ENCODE assay signal across 15 cellular contexts in the genomic region with DNA sequence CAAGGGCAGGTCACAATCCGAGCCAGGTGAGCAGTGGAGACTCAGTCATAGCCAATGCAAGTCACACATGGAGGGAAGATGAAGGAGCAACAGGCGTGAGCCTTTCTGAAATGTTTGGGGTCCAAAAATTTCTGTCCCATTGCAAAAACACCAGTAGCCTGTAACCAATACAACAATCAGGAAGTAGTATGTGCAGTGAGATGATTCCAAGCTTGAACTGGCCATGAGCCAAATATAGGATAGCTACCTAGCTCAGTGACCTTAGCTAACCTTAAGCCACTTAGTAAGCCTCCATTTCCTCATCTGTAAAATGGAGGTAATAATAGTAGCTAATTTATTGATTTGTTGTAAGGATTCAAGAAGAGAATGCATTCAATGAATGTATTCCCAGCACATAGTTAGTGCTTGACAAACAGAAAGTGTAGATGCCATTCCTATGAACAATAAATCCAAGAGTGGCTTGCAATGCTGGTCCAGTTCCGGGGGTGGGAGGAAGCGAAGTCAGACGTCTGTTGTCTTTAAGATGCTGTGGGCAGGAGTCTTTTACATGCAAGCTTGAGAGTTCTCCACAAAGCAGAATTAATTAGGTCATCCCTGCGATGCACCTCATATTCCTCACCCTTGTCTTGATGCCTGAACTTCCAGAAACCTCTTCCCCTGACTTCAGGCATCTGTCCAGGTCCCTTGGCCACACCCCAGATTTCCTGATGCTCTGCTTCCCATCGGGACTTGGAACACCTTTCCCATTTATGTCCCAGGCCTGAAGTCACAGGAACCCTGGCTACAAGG.
A peak's percentile ranks its signal among the peaks of the same experiment; 100 is the strongest.
DNase-seq lines count a peak whose midpoint lies in the region; FAIRE-seq and TF ChIP-seq lines count a peak whose summit lies in the region.
"Had no signal": no experiment of that assay in that cellular context is flagged by ENCODE, and none has a peak within 500 bp of the region (broad histone marks: within the 10 kb centered on the region; RNA-seq: fewer than 3 reads in every experiment).

No MANE protein-coding gene starts in this region.

- FAIRE-seq in keratinocyte (lab: Jason Lieb, UNC): peak; percentile 89

- peaks cover 9% of the 10 kb centered on the region for H3K4me1 ChIP-seq in keratinocyte (ENCODE audit: control insufficient read depth, extremely low read depth, insufficient read depth, low read length)
- peaks cover 0 to 5% (median 0%) of the 10 kb centered on the region in 4 donors for H3K4me1 ChIP-seq in Peyer's patch
- H3K4me1 ChIP-seq: heart left ventricle, parathyroid adenoma had no signal

- TF ChIP-seq CTCF in AG10803 (conservative IDR thresholded peaks at IDR 0.05; ENCODE audit: low read length): no peak
- no peak for TF ChIP-seq CTCF in astrocyte of the spinal cord (IDR thresholded peaks at IDR 0.05; ENCODE audit: low read depth, low read length)
- no peak for TF ChIP-seq CTCF in keratinocyte (optimal IDR thresholded peaks at IDR 0.05 in 1 of 3, IDR thresholded peaks at IDR 0.05 in 1 of 3, conservative IDR thresholded peaks at IDR 0.05 in 1 of 3; ENCODE audit: extremely low read depth in 1 of 3, insufficient read depth in 2 of 3, low read length in 3 of 3)
- TF ChIP-seq CTCF in Peyer's patch (IDR thresholded peaks at IDR 0.05): no peak

- H3K9ac ChIP-seq in keratinocyte (ENCODE audit: control insufficient read depth, extremely low read depth, insufficient read depth, low read length): no peak overlapping the region
- H3K9ac ChIP-seq: parathyroid adenoma had no signal

- in situ Hi-C loops in astrocyte of the spinal cord (cut with HindIII; ENCODE audit: low sequenced_read_pairs): no loop called here

- DNase-seq in AG10803 (ENCODE audit: low read depth) (peak; percentile 81), HT1080 (ENCODE audit: low read depth) (peak; percentile 50), astrocyte of the spinal cord (ENCODE audit: low read depth, low spot score) (peak; percentile 65), keratinocyte (ENCODE audit: low read depth, low spot score) (no peak), hippocampal formation (lab: John Stamatoyannopoulos, UW) (no peak), Peyer's patch (no peak), DMS79 (lab: John Stamatoyannopoulos, UW) (no peak), Ammon's horn (ENCODE audit: low spot score) (no peak)
- DNase-seq: activated CD4-positive, alpha-beta T cell treated with anti-CD3 and anti-CD28 coated beads for 4 hours; activated gamma-delta T cell; heart left ventricle; NCI-H1694; T-cell had no signal

- H3K9me3 ChIP-seq in keratinocyte (ENCODE audit: control insufficient read depth, low read depth, low read length) (no peaks in the 10 kb centered on the region), Peyer's patch (no peaks in the 10 kb centered on the region)
- H3K9me3 ChIP-seq: heart left ventricle had no signal

- H3K4me2 ChIP-seq in keratinocyte (ENCODE audit: control insufficient read depth, extremely low read depth, insufficient read depth, low read depth, low read length): no peak overlapping the region

- H3K36me3 ChIP-seq in keratinocyte (ENCODE audit: control insufficient read depth in 2 of 2, extremely low read depth in 1 of 2, insufficient read depth in 2 of 2, low read length in 2 of 2) (no peaks in the 10 kb centered on the region), Peyer's patch (no peaks in the 10 kb centered on the region)
- H3K36me3 ChIP-seq: heart left ventricle had no signal

- no peaks in the 10 kb centered on the region for H3K9me1 ChIP-seq in keratinocyte (ENCODE audit: control insufficient read depth, extremely low read depth, insufficient read depth, low read length)

- H4K20me1 ChIP-seq in keratinocyte (ENCODE audit: control insufficient read depth, extremely low read depth, insufficient read depth, low read length): no peaks in the 10 kb centered on the region

- H2AFZ ChIP-seq in keratinocyte (ENCODE audit: control insufficient read depth, low read length): no peak overlapping the region
- H2AFZ ChIP-seq: parathyroid adenoma had no signal

- H3K79me2 ChIP-seq in keratinocyte (ENCODE audit: control insufficient read depth, insufficient read depth, low read length): no peaks in the 10 kb centered on the region
- H3K79me2 ChIP-seq: parathyroid adenoma had no signal

- TF ChIP-seq POLR2A in Peyer's patch (IDR thresholded peaks at IDR 0.05): no peak

- dilution Hi-C loops in keratinocyte (cut with MboI; ENCODE audit: extremely low pct_ligation_motif_present, low sequenced_read_pairs): no loop called here

- H3K27me3 ChIP-seq in keratinocyte (ENCODE audit: control insufficient read depth, extremely low read depth, insufficient read depth, low read length): no peaks in the 10 kb centered on the region
- no peaks in the 10 kb centered on the region for H3K27me3 ChIP-seq in Peyer's patch

- H3K27ac ChIP-seq in keratinocyte (ENCODE audit: control insufficient read depth, insufficient read depth, low read length) (no peak overlapping the region), Peyer's patch (peak overlapping the region in 1 of 4 donors; percentile 6)
- H3K27ac ChIP-seq: heart left ventricle, parathyroid adenoma had no signal

- H3K4me3 ChIP-seq in AG10803 (ENCODE audit: low read length): no peak overlapping the region
- no peak overlapping the region for H3K4me3 ChIP-seq in astrocyte of the spinal cord (ENCODE audit: low read depth, low read length)
- H3K4me3 ChIP-seq in keratinocyte (ENCODE audit: control insufficient read depth in 2 of 3, extremely low read depth in 1 of 3, insufficient read depth in 2 of 3, low read depth in 1 of 3, low read length in 3 of 3): no peak overlapping the region
- H3K4me3 ChIP-seq in Peyer's patch: no peak overlapping the region
- H3K4me3 ChIP-seq: heart left ventricle, lung had no signal

Comparison
In these comparisons a context has a peak if more than half of its experiments do, and no peak if none do; other contexts are left out.
1. DNase-seq: peak in AG10803 (single experiment), HT1080 (single experiment) and astrocyte of the spinal cord (single experiment); none in keratinocyte (single experiment), hippocampal formation (0 of 2), Peyer's patch (0 of 3), DMS79 (single experiment) and Ammon's horn (single experiment).